ENCODE assay signal across 15 cellular contexts in genomic region chr2:179226203-179226960, GRCh38. TPM values are rescaled to one million over a fixed set of nuclear protein-coding genes. Genes with fewer than 3 reads are reported as not detected.
DNase-seq lines count a peak whose midpoint lies in the region; ATAC-seq lines count a peak whose summit lies in the region.
"Had no signal": no experiment of that assay in that cellular context is flagged by ENCODE, and none has a peak within 500 bp of the region (broad histone marks: within the 10 kb centered on the region; RNA-seq: fewer than 3 reads in every experiment).

No MANE protein-coding gene starts in this region.

- no peaks in the 10 kb centered on the region for H3K36me3 Mint-ChIP-seq in stimulated activated effector memory CD8-positive, alpha-beta T cell treated with anti-CD3 and anti-CD28 coated beads, Interleukin-12 subunit alpha, Interleukin-12 subunit beta, amount 100 ng/mL, for 72 hours

- no peak overlapping the region for H3K4me3 Mint-ChIP-seq in stimulated activated effector memory CD8-positive, alpha-beta T cell treated with anti-CD3 and anti-CD28 coated beads, Interleukin-12 subunit alpha, Interleukin-12 subunit beta, amount 100 ng/mL, for 72 hours
- H3K4me3 Mint-ChIP-seq: activated CD4-positive, alpha-beta T cell treated with anti-CD3 and anti-CD28 coated beads, Interleukin-2, amount 10 ng/mL, durations not matched to agents 7 days and 5 days; T-helper 1 cell treated with Interleukin-12 subunit alpha and Interleukin-12 subunit beta and Interleukin-4 antibody, amounts not matched to agents 30 μg/mL and 1 μg/mL, for 36 hours had no signal

- no peak for ATAC-seq in stimulated activated effector memory CD8-positive, alpha-beta T cell treated with anti-CD3 and anti-CD28 coated beads, Interleukin-12 subunit alpha, Interleukin-12 subunit beta, amount 100 ng/mL, for 72 hours
- ATAC-seq in HG03354 (IDR thresholded peaks at IDR 0.05; ENCODE audit: poor library complexity, severe bottlenecking, unreplicated experiment), result no peak
- ATAC-seq: GM12878 had no signal

- DNase-seq in Ammon's horn (ENCODE audit: low spot score) (peak; percentile 69), NCI-H1105 (lab: John Stamatoyannopoulos, UW) (peak; percentile 20), NCI-H748 (lab: John Stamatoyannopoulos, UW; ENCODE audit: unreplicated experiment) (peak; percentile 97), hippocampal formation (lab: John Stamatoyannopoulos, UW) (peak; percentile 28 to 48), A172 (ENCODE audit: low spot score) (no peak), epidermal melanocyte (ENCODE audit: insufficient read length, low spot score) (no peak)
- no peak for DNase-seq in stimulated activated effector memory CD8-positive, alpha-beta T cell treated with anti-CD3 and anti-CD28 coated beads, Interleukin-12 subunit alpha, Interleukin-12 subunit beta, amount 100 ng/mL, for 72 hours (ENCODE audit: low spot score in 2 of 2)
- DNase-seq: activated CD4-positive, alpha-beta T cell treated with anti-CD3 and anti-CD28 coated beads, Interleukin-2, amount 10 ng/mL, durations not matched to agents 7 days and 5 days; IMR-90; NCI-H187; Peyer's patch; transverse colon had no signal

- no peak overlapping the region for H3K27ac Mint-ChIP-seq in stimulated activated effector memory CD8-positive, alpha-beta T cell treated with anti-CD3 and anti-CD28 coated beads, Interleukin-12 subunit alpha, Interleukin-12 subunit beta, amount 100 ng/mL, for 72 hours
- H3K27ac Mint-ChIP-seq: activated CD4-positive, alpha-beta T cell treated with anti-CD3 and anti-CD28 coated beads, Interleukin-2, amount 10 ng/mL, durations not matched to agents 7 days and 5 days; T-helper 1 cell treated with Interleukin-12 subunit alpha and Interleukin-12 subunit beta and Interleukin-4 antibody, amounts not matched to agents 30 μg/mL and 1 μg/mL, for 36 hours had no signal

- no peaks in the 10 kb centered on the region for H3K9me3 Mint-ChIP-seq in stimulated activated effector memory CD8-positive, alpha-beta T cell treated with anti-CD3 and anti-CD28 coated beads, Interleukin-12 subunit alpha, Interleukin-12 subunit beta, amount 100 ng/mL, for 72 hours
- H3K9me3 Mint-ChIP-seq: activated CD4-positive, alpha-beta T cell treated with anti-CD3 and anti-CD28 coated beads, Interleukin-2, amount 10 ng/mL, durations not matched to agents 7 days and 5 days; T-helper 1 cell treated with Interleukin-12 subunit alpha and Interleukin-12 subunit beta and Interleukin-4 antibody, amounts not matched to agents 30 μg/mL and 1 μg/mL, for 36 hours had no signal

- H3K4me1 Mint-ChIP-seq in stimulated activated effector memory CD8-positive, alpha-beta T cell treated with anti-CD3 and anti-CD28 coated beads, Interleukin-12 subunit alpha, Interleukin-12 subunit beta, amount 100 ng/mL, for 72 hours, result no peaks in the 10 kb centered on the region

RNA-seq across cellular contexts. Expression of gene SESTD1, which starts 38.2 kb away (rescaled TPM):
- total RNA-seq in A172 (2014; rRNA removed; shearing (Covaris generic)), result 8.0 and 23.9 TPM in 2 replicates

Comparison
In these comparisons a context has a peak if more than half of its experiments do, and no peak if none do; other contexts are left out.
1. DNase-seq: peak in Ammon's horn (single experiment), NCI-H1105 (single experiment), NCI-H748 (single experiment) and hippocampal formation (2 of 2); none in A172 (single experiment), stimulated activated effector memory CD8-positive, alpha-beta T cell treated with anti-CD3 and anti-CD28 coated beads, Interleukin-12 subunit alpha, Interleukin-12 subunit beta, amount 100 ng/mL, for 72 hours (0 of 2) and epidermal melanocyte (single experiment).